ENCODE assay signal across 29 cellular contexts in the genomic region with DNA sequence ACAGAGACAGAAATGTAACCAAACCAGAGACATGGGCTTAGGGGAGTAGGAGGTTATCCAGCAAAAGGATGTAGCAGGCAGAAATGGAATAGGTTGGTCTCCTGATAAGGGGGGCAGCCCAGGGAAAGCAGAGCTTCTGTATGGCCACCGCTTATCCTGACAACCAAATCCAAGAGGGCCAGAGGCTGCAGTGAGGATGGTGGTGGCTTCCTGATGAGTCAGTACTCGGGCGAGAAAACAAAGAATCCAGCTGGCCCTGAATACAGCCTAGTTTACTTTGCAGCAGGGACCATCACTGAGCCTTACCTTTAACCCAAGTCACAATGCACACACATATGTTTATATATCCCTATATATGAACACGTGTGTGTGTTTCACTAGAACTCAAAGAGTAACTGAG.
"Had no signal": no experiment of that assay in that cellular context is flagged by ENCODE, and none has a peak within 500 bp of the region (broad histone marks: within the 10 kb centered on the region; RNA-seq: fewer than 3 reads in every experiment).

No MANE protein-coding gene starts in this region.

- ATAC-seq: activated CD4-positive, CD25-positive, alpha-beta regulatory T cell treated with anti-CD3 and anti-CD28 coated beads, Interleukin-2, amount 50 U/mL, for 24 hours; activated naive CD4-positive, alpha-beta T cell treated with anti-CD3 and anti-CD28 coated beads, Interleukin-2, amount 50 U/mL, for 72 hours; activated T-helper 17 cell treated with anti-CD3 and anti-CD28 coated beads, Interleukin-2, amount 50 U/mL, for 72 hours; effector memory CD8-positive, alpha-beta T cell; heart right ventricle; left ventricle myocardium superior; sciatic nerve; stimulated activated effector memory CD8-positive, alpha-beta T cell treated with anti-CD3 and anti-CD28 coated beads, Interleukin-12 subunit alpha, Interleukin-12 subunit beta, amount 100 ng/mL, for 72 hours had no signal

- H3K9me3 ChIP-seq: colonic mucosa, heart right ventricle, ovary, prostate gland, thoracic aorta had no signal

- H3K27me3 Mint-ChIP-seq: activated CD4-positive, alpha-beta memory T cell treated with anti-CD3 and anti-CD28 coated beads for 36 hours; activated T-helper 17 cell treated with anti-CD3 and anti-CD28 coated beads, Interleukin-2, amount 50 U/mL, for 72 hours; effector memory CD8-positive, alpha-beta T cell; stimulated activated naive CD8-positive, alpha-beta T cell treated with anti-CD3 and anti-CD28 coated beads, Interleukin-15, Interleukin-2, amounts not matched to agents 100 ng/mL and 50 ng/mL, for 24 hours had no signal

- H3K27me3 ChIP-seq: colonic mucosa, heart right ventricle, ovary had no signal

- H3K4me1 Mint-ChIP-seq: activated T-helper 17 cell treated with anti-CD3 and anti-CD28 coated beads, Interleukin-2, amount 50 U/mL, for 72 hours; nephron; stimulated activated effector memory CD8-positive, alpha-beta T cell treated with anti-CD3 and anti-CD28 coated beads, Interleukin-12 subunit alpha, Interleukin-12 subunit beta, amount 100 ng/mL, for 72 hours had no signal

- FAIRE-seq: small intestine, urothelium cell line had no signal

- H3K36me3 Mint-ChIP-seq: activated CD4-positive, alpha-beta memory T cell treated with anti-CD3 and anti-CD28 coated beads for 36 hours; activated naive CD4-positive, alpha-beta T cell treated with anti-CD3 and anti-CD28 coated beads, Interleukin-2, amount 50 U/mL, for 72 hours; stimulated activated effector memory CD8-positive, alpha-beta T cell treated with anti-CD3 and anti-CD28 coated beads, Interleukin-12 subunit alpha, Interleukin-12 subunit beta, amount 100 ng/mL, for 72 hours had no signal

- H3K4me3 ChIP-seq: colonic mucosa, heart right ventricle, ovary, prostate gland, thoracic aorta had no signal

- H3K4me1 ChIP-seq: colonic mucosa, heart right ventricle, prostate gland had no signal

- H3K27ac Mint-ChIP-seq: activated CD4-positive, alpha-beta memory T cell treated with anti-CD3 and anti-CD28 coated beads for 36 hours; activated naive CD4-positive, alpha-beta T cell treated with anti-CD3 and anti-CD28 coated beads, Interleukin-2, amount 50 U/mL, for 72 hours; activated T-cell treated with anti-CD3 and anti-CD28 coated beads, Interleukin-2, amount 50 U/mL, for 24 hours; activated T-helper 17 cell treated with anti-CD3 and anti-CD28 coated beads, Interleukin-2, amount 50 U/mL, for 72 hours; effector memory CD8-positive, alpha-beta T cell; nephron; stimulated activated effector memory CD8-positive, alpha-beta T cell treated with anti-CD3 and anti-CD28 coated beads, Interleukin-12 subunit alpha, Interleukin-12 subunit beta, amount 100 ng/mL, for 72 hours; stimulated activated naive CD8-positive, alpha-beta T cell treated with anti-CD3 and anti-CD28 coated beads, Interleukin-15, Interleukin-2, amounts not matched to agents 100 ng/mL and 50 ng/mL, for 24 hours; T-helper 1 cell treated with Interleukin-12 subunit alpha and Interleukin-12 subunit beta and Interleukin-4 antibody, amounts not matched to agents 30 μg/mL and 1 μg/mL, for 36 hours had no signal

- H3K9me3 Mint-ChIP-seq: activated CD4-positive, alpha-beta memory T cell treated with anti-CD3 and anti-CD28 coated beads for 36 hours; activated naive CD4-positive, alpha-beta T cell treated with anti-CD3 and anti-CD28 coated beads, Interleukin-2, amount 50 U/mL, for 72 hours; activated T-cell treated with anti-CD3 and anti-CD28 coated beads, Interleukin-2, amount 50 U/mL, for 24 hours; activated T-helper 17 cell treated with anti-CD3 and anti-CD28 coated beads, Interleukin-2, amount 50 U/mL, for 72 hours; effector memory CD8-positive, alpha-beta T cell; stimulated activated effector memory CD8-positive, alpha-beta T cell treated with anti-CD3 and anti-CD28 coated beads, Interleukin-12 subunit alpha, Interleukin-12 subunit beta, amount 100 ng/mL, for 72 hours had no signal

- DNase-seq: activated CD4-positive, alpha-beta memory T cell treated with anti-CD3 and anti-CD28 coated beads for 36 hours; activated CD4-positive, alpha-beta T cell treated with anti-CD3 and anti-CD28 coated beads for 48 hours; activated CD8-positive, alpha-beta memory T cell treated with anti-CD3 and anti-CD28 coated beads, Interleukin-2, amount 50 U/mL, for 48 hours; activated T-cell treated with anti-CD3 and anti-CD28 coated beads, Interleukin-2, amount 50 U/mL, for 24 hours; colonic mucosa; effector memory CD8-positive, alpha-beta T cell; foreskin melanocyte; heart right ventricle; islet precursor cell; left ventricle myocardium superior; mammary epithelial cell; ovary; retina; small intestine; stimulated activated CD4-positive, alpha-beta T cell treated with anti-CD3 and anti-CD28 coated beads, Interleukin-4, amount 100 ng/mL, for 24 hours; T1000; trophoblast cell; WERI-Rb-1 had no signal

- H3K4me3 Mint-ChIP-seq: activated CD4-positive, alpha-beta memory T cell treated with anti-CD3 and anti-CD28 coated beads for 36 hours; activated T-cell treated with anti-CD3 and anti-CD28 coated beads, Interleukin-2, amount 50 U/mL, for 24 hours; activated T-helper 17 cell treated with anti-CD3 and anti-CD28 coated beads, Interleukin-2, amount 50 U/mL, for 72 hours; effector memory CD8-positive, alpha-beta T cell; nephron; stimulated activated effector memory CD8-positive, alpha-beta T cell treated with anti-CD3 and anti-CD28 coated beads, Interleukin-12 subunit alpha, Interleukin-12 subunit beta, amount 100 ng/mL, for 72 hours; stimulated activated naive CD8-positive, alpha-beta T cell treated with anti-CD3 and anti-CD28 coated beads, Interleukin-15, Interleukin-2, amounts not matched to agents 100 ng/mL and 50 ng/mL, for 24 hours; T-helper 1 cell treated with Interleukin-12 subunit alpha and Interleukin-12 subunit beta and Interleukin-4 antibody, amounts not matched to agents 30 μg/mL and 1 μg/mL, for 36 hours had no signal

- H3K27ac ChIP-seq: colonic mucosa, heart right ventricle, ovary, prostate gland, thoracic aorta, WERI-Rb-1 had no signal

- H3K36me3 ChIP-seq: colonic mucosa, ovary, prostate gland, thoracic aorta, WERI-Rb-1 had no signal
